Comparison of ENCODE assay signal across 24 cellular contexts in the genomic region with DNA sequence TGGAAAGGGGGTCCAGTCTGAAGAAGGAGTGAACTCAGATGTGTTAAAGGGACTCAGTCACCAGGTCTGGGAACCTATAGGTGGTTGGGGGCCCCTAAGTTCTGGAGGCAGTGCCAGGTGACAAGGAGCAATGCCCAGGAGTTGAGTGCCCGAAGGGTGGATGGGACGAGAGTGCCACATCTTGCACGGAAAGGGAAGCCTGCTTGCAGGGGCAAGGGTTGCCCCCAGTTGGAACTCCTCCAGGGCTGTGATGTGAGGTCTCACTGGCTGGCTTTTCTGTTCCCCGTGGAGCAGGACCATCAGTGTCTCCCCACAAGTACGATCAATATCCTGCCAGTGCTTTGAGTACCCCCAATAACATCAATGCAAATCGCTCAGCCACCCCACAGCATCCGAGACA.
"Had no signal": no experiment of that assay in that cellular context is flagged by ENCODE, and none has a peak within 500 bp of the region (broad histone marks: within the 10 kb centered on the region; RNA-seq: fewer than 3 reads in every experiment).

No MANE protein-coding gene starts in this region.

- H3K27ac Mint-ChIP-seq: activated CD4-positive, alpha-beta T cell treated with anti-CD3 and anti-CD28 coated beads for 36 hours; activated naive CD8-positive, alpha-beta T cell; effector memory CD8-positive, alpha-beta T cell; T-cell; WTC11 had no signal

- H3K27me3 Mint-ChIP-seq: activated CD4-positive, alpha-beta memory T cell treated with anti-CD3 and anti-CD28 coated beads for 36 hours; activated CD4-positive, alpha-beta T cell treated with anti-CD3 and anti-CD28 coated beads for 36 hours; activated naive CD8-positive, alpha-beta T cell; effector memory CD8-positive, alpha-beta T cell; memory B cell; naive B cell; stimulated activated memory B cell treated with anti-CD40 and anti-IgM and Interleukin-4, amounts not matched to agents 10 μg/mL and 1 μg/mL and 100 μg/mL, for 72 hours; T-cell had no signal

- H3K4me3 Mint-ChIP-seq: activated CD4-positive, alpha-beta memory T cell treated with anti-CD3 and anti-CD28 coated beads for 36 hours; activated CD4-positive, alpha-beta T cell treated with anti-CD3 and anti-CD28 coated beads for 36 hours; activated naive CD8-positive, alpha-beta T cell; activated T-cell treated with anti-CD3 and anti-CD28 coated beads, Interleukin-2, amount 50 U/mL, for 4 hours; effector memory CD8-positive, alpha-beta T cell; memory B cell; naive B cell; neural crest cell; stimulated activated memory B cell treated with anti-CD40 and anti-IgM and Interleukin-4, amounts not matched to agents 10 μg/mL and 1 μg/mL and 100 μg/mL, for 72 hours; T-cell; WTC11 had no signal

- H3K36me3 Mint-ChIP-seq: naive B cell; stimulated activated memory B cell treated with anti-CD40 and anti-IgM and Interleukin-4, amounts not matched to agents 10 μg/mL and 1 μg/mL and 100 μg/mL, for 72 hours; T-cell; WTC11 had no signal

- H3K27me3 ChIP-seq: adrenal gland, ascending aorta, colonic mucosa, dorsolateral prefrontal cortex, hepatocyte, right atrium auricular region, testis had no signal

- DNase-seq: activated CD4-positive, alpha-beta memory T cell treated with anti-CD3 and anti-CD28 coated beads for 36 hours; activated CD4-positive, alpha-beta T cell treated with anti-CD3 and anti-CD28 coated beads for 36 hours; activated naive CD4-positive, alpha-beta T cell; activated T-cell treated with anti-CD3 and anti-CD28 coated beads, Interleukin-2, amount 50 U/mL, for 4 hours; dorsolateral prefrontal cortex; effector memory CD8-positive, alpha-beta T cell; glutamatergic neuron; kidney glomerular epithelial cell; naive B cell; psoas muscle; T-cell; testis; trophoblast cell had no signal

- H3K4me3 ChIP-seq: adrenal gland, ascending aorta, colonic mucosa, dorsolateral prefrontal cortex, hepatocyte, psoas muscle, right atrium auricular region, testis had no signal

- H3K9me3 Mint-ChIP-seq: stimulated activated memory B cell treated with anti-CD40 and anti-IgM and Interleukin-4, amounts not matched to agents 10 μg/mL and 1 μg/mL and 100 μg/mL, for 72 hours had no signal

- H3K9me3 ChIP-seq: adrenal gland, colonic mucosa, psoas muscle, right atrium auricular region, testis had no signal

- H3K79me2 ChIP-seq: hepatocyte had no signal

- ATAC-seq: activated CD4-positive, alpha-beta T cell treated with anti-CD3 and anti-CD28 coated beads for 36 hours; activated T-cell treated with anti-CD3 and anti-CD28 coated beads, Interleukin-2, amount 50 U/mL, for 4 hours; effector memory CD8-positive, alpha-beta T cell; esophagus mucosa; psoas muscle; stimulated activated memory B cell treated with anti-CD40 and anti-IgM and Interleukin-4, amounts not matched to agents 10 μg/mL and 1 μg/mL and 100 μg/mL, for 72 hours; T-cell; WTC11 had no signal

- H3K36me3 ChIP-seq: adrenal gland, ascending aorta, colonic mucosa, right atrium auricular region had no signal

- H3K27ac ChIP-seq: ascending aorta, psoas muscle had no signal

- H3K4me2 ChIP-seq: hepatocyte had no signal

- H2AFZ ChIP-seq: hepatocyte had no signal
